34 cellular contexts compared by ENCODE assay signal in genomic region chr10:133209641-133210040, GRCh38. TPM values are rescaled to one million over a fixed set of nuclear protein-coding genes. Genes with fewer than 3 reads are reported as not detected.
"Had no signal": no experiment of that assay in that cellular context is flagged by ENCODE, and none has a peak within 500 bp of the region (broad histone marks: within the 10 kb centered on the region; RNA-seq: fewer than 3 reads in every experiment).

No MANE protein-coding gene starts in this region.

- H3K27me3 ChIP-seq: ascending aorta, cardiac muscle cell had no signal

- H3K36me3 ChIP-seq: ascending aorta, cardiac muscle cell had no signal

- H3K4me3 ChIP-seq: ascending aorta, cardiac muscle cell had no signal

- H3K4me1 ChIP-seq: ascending aorta had no signal

- ATAC-seq: activated CD8-positive, alpha-beta T cell treated with anti-CD3 and anti-CD28 coated beads for 36 hours; activated naive CD8-positive, alpha-beta T cell treated with anti-CD3 and anti-CD28 coated beads, Interleukin-2, amount 50 U/mL, for 24 hours; activated T-cell treated with anti-CD3 and anti-CD28 coated beads, Interleukin-2, amount 50 U/mL, for 4 hours; activated T-cell treated with anti-CD3 and anti-CD28 coated beads, Interleukin-2, amount 50 U/mL, for 72 hours; activated T-helper 17 cell treated with anti-CD3 and anti-CD28 coated beads, Interleukin-2, amount 50 U/mL, for 72 hours had no signal

- H3K9me3 ChIP-seq: ascending aorta had no signal

- DNase-seq: activated B cell treated with CpG ODN at 0.5 μM for 24 hours; activated CD4-positive, alpha-beta memory T cell treated with anti-CD3 and anti-CD28 coated beads for 36 hours; activated CD4-positive, alpha-beta T cell treated with anti-CD3 and anti-CD28 coated beads for 4 hours; activated CD4-positive, alpha-beta T cell treated with anti-CD3 and anti-CD28 coated beads, Interleukin-2, amount 10 ng/mL, durations not matched to agents 24 days and 14 days; activated CD4-positive, alpha-beta T cell treated with anti-CD3 and anti-CD28 coated beads, Interleukin-2, amount 50 U/mL, for 1 hour; activated CD4-positive, alpha-beta T cell treated with anti-CD3 and anti-CD28 coated beads, Interleukin-2, amount 50 U/mL, for 4 hours; activated CD4-positive, CD25-positive, alpha-beta regulatory T cell treated with anti-CD3 and anti-CD28 coated beads, Interleukin-2, amount 50 U/mL, for 72 hours; activated CD8-positive, alpha-beta memory T cell treated with anti-CD3 and anti-CD28 coated beads, Interleukin-2, amount 50 U/mL, for 4 hours; activated CD8-positive, alpha-beta T cell treated with anti-CD3 and anti-CD28 coated beads for 36 hours; activated effector memory CD4-positive, alpha-beta T cell treated with anti-CD3 and anti-CD28 coated beads, Interleukin-2, amount 50 U/mL, for 16 hours; activated gamma-delta T cell treated with Interleukin-2 at 50 U/mL for 16 hours; activated naive CD4-positive, alpha-beta T cell; activated naive CD4-positive, alpha-beta T cell treated with anti-CD3 and anti-CD28 coated beads for 36 hours; activated naive CD8-positive, alpha-beta T cell treated with anti-CD3 and anti-CD28 coated beads, Interleukin-2, amount 10 ng/mL, durations not matched to agents 7 days and 5 days; activated naive CD8-positive, alpha-beta T cell treated with anti-CD3 and anti-CD28 coated beads, Interleukin-2, amount 50 U/mL, for 24 hours; activated T-cell treated with anti-CD3 and anti-CD28 coated beads for 4 hours; activated T-cell treated with anti-CD3 and anti-CD28 coated beads, Interleukin-2, amount 50 U/mL, for 1 hour; activated T-cell treated with anti-CD3 and anti-CD28 coated beads, Interleukin-2, amount 50 U/mL, for 4 hours; activated T-cell treated with anti-CD3 and anti-CD28 coated beads, Interleukin-2, amount 50 U/mL, for 72 hours; amygdala; anterior cingulate cortex; caudate nucleus; SW 1271; T-helper 1 cell; T-helper 9 cell had no signal

- H3K27ac ChIP-seq: ascending aorta, cardiac muscle cell, VCaP had no signal

- FAIRE-seq: TTC549 had no signal

RNA-seq across cellular contexts. Expression of gene UTF1, which starts 20.4 kb away (rescaled TPM):
- total RNA-seq: activated B cell treated with CpG ODN at 0.5 μM for 24 hours; activated CD4-positive, alpha-beta memory T cell treated with anti-CD3 and anti-CD28 coated beads for 36 hours; activated CD8-positive, alpha-beta memory T cell treated with anti-CD3 and anti-CD28 coated beads for 36 hours; activated CD8-positive, alpha-beta T cell treated with anti-CD3 and anti-CD28 coated beads for 36 hours; activated naive CD4-positive, alpha-beta T cell treated with anti-CD3 and anti-CD28 coated beads for 36 hours; activated naive CD8-positive, alpha-beta T cell treated with anti-CD3 and anti-CD28 coated beads, Interleukin-2, amount 10 ng/mL, durations not matched to agents 7 days and 5 days; activated T-helper 1 cell treated with anti-CD3 and anti-CD28 coated beads, Interleukin-12 subunit alpha, Interleukin-12 subunit beta, Interleukin-2, Interleukin-4 antibody, amounts not matched to agents 30 ng/mL and 10 ng/mL and 1 ng/mL, durations not matched to agents 14 hours and 24 hours and 36 hours; activated T-helper 17 cell treated with anti-CD3 and anti-CD28 coated beads, Interleukin-2, amount 50 U/mL, for 72 hours; ascending aorta; bronchial epithelial cell; cardiac muscle cell had no signal
- polyA plus RNA-seq: adipose tissue, cardiac muscle cell had no signal

RNA-seq across cellular contexts. Expression of gene VENTX, which starts 28.0 kb away (rescaled TPM):
- total RNA-seq: activated CD4-positive, alpha-beta T cell treated with anti-CD3 and anti-CD28 coated beads, Interleukin-2, amount 10 ng/mL, durations not matched to agents 24 days and 14 days; activated CD8-positive, alpha-beta memory T cell treated with anti-CD3 and anti-CD28 coated beads for 36 hours; activated naive CD4-positive, alpha-beta T cell treated with anti-CD3 and anti-CD28 coated beads for 36 hours; activated T-cell treated with anti-CD3 and anti-CD28 coated beads, Interleukin-2, amount 50 U/mL, for 4 hours; activated T-helper 1 cell treated with anti-CD3 and anti-CD28 coated beads, Interleukin-12 subunit alpha, Interleukin-12 subunit beta, Interleukin-2, Interleukin-4 antibody, amounts not matched to agents 30 ng/mL and 10 ng/mL and 1 ng/mL, durations not matched to agents 14 hours and 24 hours and 36 hours; bronchial epithelial cell; cardiac muscle cell had no signal
- polyA plus RNA-seq: cardiac muscle cell had no signal

RNA-seq across cellular contexts. Expression of gene KNDC1, which starts 49.6 kb away (rescaled TPM):
- total RNA-seq: activated CD8-positive, alpha-beta T cell treated with anti-CD3 and anti-CD28 coated beads for 36 hours; activated naive CD4-positive, alpha-beta T cell treated with anti-CD3 and anti-CD28 coated beads for 36 hours had no signal
